In genomic region chr9:131097948-131098278, GRCh38 we compare ENCODE assay signal across 15 cellular contexts. TPM values are rescaled to one million over a fixed set of nuclear protein-coding genes. Genes with fewer than 3 reads are reported as not detected.
DNase-seq lines count a peak whose midpoint lies in the region; ATAC-seq, FAIRE-seq and TF ChIP-seq lines count a peak whose summit lies in the region.
"Had no signal": no experiment of that assay in that cellular context is flagged by ENCODE, and none has a peak within 500 bp of the region (broad histone marks: within the 10 kb centered on the region; RNA-seq: fewer than 3 reads in every experiment).

No MANE protein-coding gene starts in this region.

- H3K23ac ChIP-seq in IMR-90 (ENCODE audit: low read depth, low read length) (no peak overlapping the region), H1 (ENCODE audit: insufficient read length) (no peak overlapping the region), mesendoderm (ENCODE audit: low read length) (peak overlapping the region; percentile 94)

- H3K4me3 ChIP-seq in IMR-90 (ENCODE audit: insufficient read depth, low read depth, low read length): no peak overlapping the region
- peak overlapping the region in 2 of 4 experiments; percentile 85 to 92; a peak in 4 of 8 replicates for H3K4me3 ChIP-seq in H1 (ENCODE audit: extremely low read depth in 1 of 4, insufficient read depth in 2 of 4, low read depth in 3 of 4, low read length in 4 of 4)
- no peak overlapping the region for H3K4me3 ChIP-seq in mesendoderm (ENCODE audit: low read length)
- H3K4me3 ChIP-seq in suprapubic skin: peak overlapping the region; percentile 76

- H3K79me2 ChIP-seq in H1 (ENCODE audit: control insufficient read depth in 1 of 2, insufficient read depth in 2 of 2, low read length in 2 of 2) (peaks cover 0 to 18% of the 10 kb centered on the region in 2 experiments; a peak in 1 of 4 replicates), mesendoderm (ENCODE audit: control insufficient read depth, insufficient read depth, low read length) (no peaks in the 10 kb centered on the region)

- 70% methylated on average over 5 of the region's 8 CpGs; no CpG with 5 or more reads in 1 of the 2 experiments for whole genome bisulfite sequencing in IMR-90 (ENCODE audit: extremely low coverage in 2 of 2, insufficient read length in 1 of 2), 2 experiments
- 91% methylated on average over 8 of the region's 8 CpGs; no CpG with 5 or more reads in 1 of the 2 experiments for WGBS in H1 (ENCODE audit: extremely low coverage in 1 of 2, insufficient coverage in 1 of 2, insufficient read length in 1 of 2, insufficient replicate concordance in 2 of 2, low coverage in 1 of 2, low lambda C conversion rate in 2 of 2, missing lambda C conversion rate in 1 of 2), 2 experiments
- no CpG with 5 or more reads among the region's 8 CpGs for WGBS in mesendoderm (ENCODE audit: extremely low coverage, insufficient coverage, low lambda C conversion rate)
- 65% methylated on average over 6 of the region's 8 CpGs for WGBS in suprapubic skin

- no peak for TF ChIP-seq RAD21 in IMR-90 (IDR thresholded peaks at IDR 0.05; ENCODE audit: low read length)
- TF ChIP-seq RAD21 in H1 (IDR thresholded peaks at IDR 0.05 in 1 of 2, conservative IDR thresholded peaks at IDR 0.05 in 1 of 2; ENCODE audit: low read depth in 2 of 2, low read length in 2 of 2): no peak

- H3K23me2 ChIP-seq in H1 (ENCODE audit: low read depth, low read length): peaks cover 5% of the 10 kb centered on the region

- FAIRE-seq in H1 (lab: Jason Lieb, UNC): no peak
- FAIRE-seq: bronchial epithelial cell, GM19239 had no signal

- H3K9ac ChIP-seq in IMR-90 (ENCODE audit: low read depth, low read length): no peak overlapping the region
- no peak overlapping the region; a peak in 1 of 7 replicates for H3K9ac ChIP-seq in H1 (replicated peaks in 1 of 4; ENCODE audit: extremely low read depth in 1 of 4, low read depth in 3 of 4, low read length in 3 of 4)
- peak overlapping the region; percentile 92 for H3K9ac ChIP-seq in mesendoderm (ENCODE audit: low read length)
- H3K9ac ChIP-seq: KMS-11 had no signal

- H3K14ac ChIP-seq in IMR-90 (replicated peaks; ENCODE audit: low read depth, low read length): no peak overlapping the region
- H3K14ac ChIP-seq in H1 (ENCODE audit: insufficient read length): no peak overlapping the region

- H2AK5ac ChIP-seq in IMR-90 (ENCODE audit: low read depth, low read length) (no peak overlapping the region), H1 (ENCODE audit: low read depth, low read length) (peak overlapping the region; percentile 75; the same call in 1 of the 2 replicates), mesendoderm (ENCODE audit: low read length) (no peak overlapping the region)

- ATAC-seq in IMR-90 (ENCODE audit: low read depth) (no peak), HG02678 (IDR thresholded peaks at IDR 0.05; ENCODE audit: unreplicated experiment) (no peak), HG03457 (IDR thresholded peaks at IDR 0.05; ENCODE audit: unreplicated experiment) (no peak)

- 0 out of 2 replicates have a peak overlapping the region, but pooled peaks have one; percentile 68 for H2BK12ac ChIP-seq in H1 (ENCODE audit: low read depth, low read length)

- in situ Hi-C loops in IMR-90 (cut with MboI; ENCODE audit: low sequenced_read_pairs): no loop called here

- TF ChIP-seq CTCF in IMR-90 (conservative IDR thresholded peaks at IDR 0.05; ENCODE audit: low read depth, low read length) (no peak), H1 (IDR thresholded peaks at IDR 0.05; ENCODE audit: control extremely low read depth in 1 of 3, insufficient read depth in 1 of 3, low read depth in 1 of 3, low read length in 3 of 3) (no peak), suprapubic skin (IDR thresholded peaks at IDR 0.05) (no peak)

- peak overlapping the region; percentile 28 for H2AK9ac ChIP-seq in IMR-90 (replicated peaks; ENCODE audit: low read depth, low read length, poor library complexity)

- BruUV-seq in IMR-90 (replicated peaks; lab: Mats Ljungman, UMichigan): no TSS peak

- no peaks in the 10 kb centered on the region for H3K9me1 ChIP-seq in IMR-90 (ENCODE audit: insufficient read depth, low read length)

- H3K4me2 ChIP-seq in IMR-90 (ENCODE audit: low read depth, low read length) (no peak overlapping the region), H1 (ENCODE audit: insufficient read depth in 1 of 2, low read depth in 2 of 2, low read length in 2 of 2) (peak overlapping the region; percentile 79 to 83; a peak in 3 of 4 replicates), mesendoderm (ENCODE audit: low read length) (no peak overlapping the region)
- H3K4me2 ChIP-seq: KMS-11 had no signal

- H3K79me1 ChIP-seq in IMR-90 (ENCODE audit: low read depth in 1 of 2, low read length in 2 of 2) (no peaks in the 10 kb centered on the region), H1 (ENCODE audit: low read depth, low read length) (peaks cover 8% of the 10 kb centered on the region), mesendoderm (ENCODE audit: low read length) (peaks cover 5% of the 10 kb centered on the region)

- H3K36me3 ChIP-seq in IMR-90 (ENCODE audit: control insufficient read depth, insufficient read depth, low read length) (no peaks in the 10 kb centered on the region), H1 (ENCODE audit: control insufficient read depth in 2 of 4, insufficient read depth in 4 of 4, low read length in 3 of 4) (peaks cover 0 to 15% (median 2%) of the 10 kb centered on the region in 4 experiments; a peak in 3 of 8 replicates), mesendoderm (ENCODE audit: control insufficient read depth, insufficient read depth, low read length) (no peaks in the 10 kb centered on the region), suprapubic skin (no peaks in the 10 kb centered on the region)

- peaks cover 54% of the 10 kb centered on the region for H3K27me3 ChIP-seq in IMR-90 (ENCODE audit: control insufficient read depth, insufficient read depth, low read length)
- no peaks in the 10 kb centered on the region; a peak in 1 of 7 replicates for H3K27me3 ChIP-seq in H1 (replicated peaks in 1 of 4; ENCODE audit: control insufficient read depth in 3 of 4, extremely low read depth in 1 of 4, insufficient read depth in 3 of 4, low read length in 3 of 4)
- no peaks in the 10 kb centered on the region for H3K27me3 ChIP-seq in mesendoderm (ENCODE audit: insufficient read depth, low read length, poor library complexity)
- peaks cover 24% of the 10 kb centered on the region for H3K27me3 ChIP-seq in suprapubic skin

- H2BK15ac ChIP-seq in IMR-90 (ENCODE audit: low read depth, low read length) (no peak overlapping the region), H1 (ENCODE audit: low read length) (0 out of 2 replicates have a peak overlapping the region, but pooled peaks have one; percentile 88), mesendoderm (replicated peaks; ENCODE audit: low read depth) (no peak overlapping the region)

- H2AFZ ChIP-seq in IMR-90 (replicated peaks; ENCODE audit: low read length, poor library complexity) (no peak overlapping the region), H1 (ENCODE audit: low read length) (no peak overlapping the region)

- DNase-seq in IMR-90: no peak
- DNase-seq in H1 (ENCODE audit: low read depth in 1 of 2, low spot score in 2 of 2): no peak
- no peak for DNase-seq in mesendoderm
- no peak for DNase-seq in suprapubic skin (ENCODE audit: low spot score in 2 of 2)
- no peak for DNase-seq in NCI-H1694 treated with DMSO at 0.1 percent for 48 hours (lab: John Stamatoyannopoulos, UW)
- no peak for DNase-seq in NCI-H187 treated with DMSO at 0.1 percent for 48 hours (lab: John Stamatoyannopoulos, UW)
- DNase-seq: activated gamma-delta T cell treated with Interleukin-2 at 50 U/mL for 16 hours; NCI-H2029; NCI-H69; stimulated activated CD4-positive, alpha-beta T cell treated with anti-CD3 and anti-CD28 coated beads, Interleukin-1b, Interleukin-23, amount 100 ng/mL, for 48 hours had no signal

- H2BK20ac ChIP-seq in IMR-90 (ENCODE audit: low read depth, low read length) (no peak overlapping the region), H1 (ENCODE audit: low read length) (no peak overlapping the region)

- dilution Hi-C loops in IMR-90 (cut with HindIII; ENCODE audit: low sequenced_read_pairs, unreplicated experiment): no loop called here

- H3K4ac ChIP-seq in IMR-90 (ENCODE audit: low read depth, low read length) (no peak overlapping the region), H1 (replicated peaks; ENCODE audit: insufficient read length, low read depth, low read length) (no peak overlapping the region), mesendoderm (ENCODE audit: low read depth, low read length) (no peak overlapping the region)

- H3K4me1 ChIP-seq in IMR-90 (ENCODE audit: control insufficient read depth, insufficient read depth, low read length) (peaks cover 2% of the 10 kb centered on the region; the same call in 1 of the 2 replicates), H1 (replicated peaks in 1 of 4; ENCODE audit: control insufficient read depth in 3 of 4, insufficient read depth in 4 of 4, low read length in 3 of 4) (peaks cover 0 to 45% (median 34%) of the 10 kb centered on the region in 4 experiments; a peak in 6 of 7 replicates), mesendoderm (ENCODE audit: control insufficient read depth, low read depth, low read length) (peaks cover 12% of the 10 kb centered on the region), suprapubic skin (peaks cover 23% of the 10 kb centered on the region)

- H2BK5ac ChIP-seq in IMR-90 (ENCODE audit: low read depth, low read length, poor library complexity, severe bottlenecking): no peak overlapping the region
- no peak overlapping the region for H2BK5ac ChIP-seq in H1 (ENCODE audit: low read depth, low read length)
- no peak overlapping the region for H2BK5ac ChIP-seq in mesendoderm (ENCODE audit: low read length)

- no peak overlapping the region for H2BK120ac ChIP-seq in IMR-90 (ENCODE audit: low read depth, low read length)
- H2BK120ac ChIP-seq in H1 (replicated peaks; ENCODE audit: low read depth, low read length): no peak overlapping the region
- no peak overlapping the region for H2BK120ac ChIP-seq in mesendoderm (ENCODE audit: low read depth, low read length)

- no peak overlapping the region for H4K8ac ChIP-seq in IMR-90 (ENCODE audit: low read depth in 2 of 2, low read length in 2 of 2)
- peak overlapping the region; percentile 43 for H4K8ac ChIP-seq in H1 (ENCODE audit: extremely low read depth, insufficient read depth, low read length)
- no peak overlapping the region for H4K8ac ChIP-seq in mesendoderm (ENCODE audit: low read depth, low read length)

- TF ChIP-seq EP300 in H1 (IDR thresholded peaks at IDR 0.05; ENCODE audit: borderline replicate concordance in 1 of 2, low read depth in 2 of 2, low read length in 2 of 2) (no peak), suprapubic skin (IDR thresholded peaks at IDR 0.05) (no peak)

- H3K18ac ChIP-seq in IMR-90 (ENCODE audit: low read depth, low read length): no peak overlapping the region
- 0 out of 2 replicates have a peak overlapping the region, but pooled peaks have one; percentile 48 for H3K18ac ChIP-seq in H1 (ENCODE audit: extremely low read depth, low read length)
- H3K18ac ChIP-seq in mesendoderm (ENCODE audit: low read length): peak overlapping the region; percentile 41

- H3K27ac ChIP-seq in IMR-90 (ENCODE audit: insufficient read depth, low read length) (no peak overlapping the region), H1 (ENCODE audit: low read depth, low read length) (no peak overlapping the region), mesendoderm (ENCODE audit: low read depth, low read length) (peak overlapping the region; percentile 60), suprapubic skin (no peak overlapping the region)
- H3K27ac ChIP-seq: KMS-11 had no signal

- H3K9me3 ChIP-seq in IMR-90 (ENCODE audit: control insufficient read depth, insufficient read depth, low read length) (0 out of 2 replicates have a peak, but pooled peaks cover 2% of the 10 kb centered on the region), H1 (ENCODE audit: insufficient read depth in 2 of 2, low read depth in 1 of 2, low read length in 1 of 2) (no peaks in the 10 kb centered on the region), suprapubic skin (no peaks in the 10 kb centered on the region)

- intact Hi-C loops in IMR-90 (cut with micrococcal nuclease): no loop called here

- H4K5ac ChIP-seq in IMR-90 (ENCODE audit: low read depth, low read length) (no peak overlapping the region), H1 (ENCODE audit: insufficient read length, low read depth, low read length) (no peak overlapping the region), mesendoderm (ENCODE audit: low read length) (no peak overlapping the region)

- CTCF ChIA-PET in IMR-90 (lab: Yijun Ruan, JAX) (interaction anchor here (0.6 kb wide), 2 partner anchors 90 to 151 kb away, joined by 3 to 4 read pairs; no protein-coding TSS in a partner anchor), H1 (lab: Charles Lee; ENCODE audit: partially characterized antibody) (interaction anchor here (0.9 to 6.3 kb wide), 10 partner anchors 10 to 435 kb away, joined by 3 to 47 read pairs (median 5); no protein-coding TSS in a partner anchor)

- H4K20me1 ChIP-seq in IMR-90 (ENCODE audit: insufficient read depth, low read length) (no peaks in the 10 kb centered on the region), H1 (replicated peaks in 1 of 2; ENCODE audit: control insufficient read depth in 1 of 2, insufficient read depth in 2 of 2, low read length in 2 of 2) (peaks cover 3 to 4% of the 10 kb centered on the region in 2 experiments)

- no peak for TF ChIP-seq POLR2A in IMR-90 (IDR thresholded peaks at IDR 0.05; ENCODE audit: low read depth, low read length)
- no peak for TF ChIP-seq POLR2A in H1 (IDR thresholded peaks at IDR 0.05; ENCODE audit: control extremely low read depth in 1 of 2, low read depth in 2 of 2, low read length in 2 of 2)
- no peak for TF ChIP-seq POLR2A in suprapubic skin (IDR thresholded peaks at IDR 0.05)

- H3K56ac ChIP-seq in IMR-90 (ENCODE audit: extremely low read depth, insufficient read depth, low read length): no peak overlapping the region
- no peak overlapping the region for H3K56ac ChIP-seq in H1 (replicated peaks; ENCODE audit: insufficient read length, low read depth, low read length)
- H3K56ac ChIP-seq in mesendoderm (ENCODE audit: low read length): peak overlapping the region; percentile 79

- H4K91ac ChIP-seq in IMR-90 (ENCODE audit: insufficient read depth, low read depth, low read length) (no peak overlapping the region), H1 (replicated peaks; ENCODE audit: insufficient read length, low read length) (no peak overlapping the region)

- POLR2A ChIA-PET in IMR-90 (lab: Charles Lee; ENCODE audit: unreplicated experiment): no interaction called here
- POLR2A ChIA-PET in H1 (lab: Charles Lee; ENCODE audit: partially characterized antibody): interaction anchor here (1.1 to 29.0 kb wide), 7 partner anchors 13 to 404 kb away, joined by 3 to 751 read pairs (median 5); partner anchors contain the start of genes EXOSC2 and NUP214

RNA-seq across cellular contexts. Expression of gene AIF1L, which starts 1.6 kb away (rescaled TPM):
- total RNA-seq in IMR-90 (2012; rRNA removed) (0.18 and 0.28 TPM in 2 replicates), suprapubic skin (10 to 100 TPM; 15.2 to 28.7 (median 21.0) TPM)
- polyA plus RNA-seq in IMR-90 (2012; rRNA removed) (0.09 and 0.19 TPM in 2 replicates), H1 (2011; rRNA removed) (68.2 and 70.7 TPM in 2 replicates)
- polyA plus RNA-seq in IMR-90 (2012; cell fraction: cytosol; rRNA removed): 0.06 and 0.08 TPM in 2 replicates
- polyA plus RNA-seq in IMR-90 (2012; cell fraction: nucleus; rRNA removed; ENCODE audit: low replicate concordance): 0.14 and 0.18 TPM in 2 replicates
- total RNA-seq in H1 (2021; fragmentation: NEBNext Ultra II Directional; extraction: Animal tissue kit (Norgen Biotek cat#: 25700)): 149 and 153 TPM in 2 replicates
- polyA plus RNA-seq in H1 (2011; cell fraction: cytosol; rRNA removed): 103 TPM
- 76.7 TPM for polyA plus RNA-seq in H1 (2011; cell fraction: nucleus; rRNA removed)
- polyA plus RNA-seq in H1 (2012, experiment 1 of 2): 121 to 128 TPM (median 125 TPM) in 4 replicates
- 119 TPM for polyA plus RNA-seq in H1 (2012, experiment 2 of 2)
- polyA plus RNA-seq in H1 (2013, experiment 1 of 2): 81.8 TPM
- polyA plus RNA-seq in H1 (2013, experiment 2 of 2): 81.0 TPM
- polyA minus RNA-seq in H1 (2011; rRNA and poly(A)+ RNA removed): 121 and 131 TPM in 2 replicates
- 65.1 TPM for polyA minus RNA-seq in H1 (2011; cell fraction: cytosol; rRNA and poly(A)+ RNA removed)
- polyA minus RNA-seq in H1 (2011; cell fraction: nucleus; rRNA and poly(A)+ RNA removed): 45.1 TPM
- polyA plus RNA-seq in mesendoderm (2013, experiment 1 of 2): 68.2 TPM
- 71.4 TPM for polyA plus RNA-seq in mesendoderm (2013, experiment 2 of 2)

RNA-seq across cellular contexts. Expression of gene NUP214, which starts 27.5 kb away (rescaled TPM):
- total RNA-seq in IMR-90 (2012; rRNA removed) (6.9 and 7.9 TPM in 2 replicates), suprapubic skin (100 to 1,000 TPM in 1 of 4 donors, 10 to 100 TPM in 3; 36.1 to 104 (median 69.6) TPM)
- polyA plus RNA-seq in IMR-90 (2012; rRNA removed) (13.3 and 13.4 TPM in 2 replicates), H1 (2011; rRNA removed) (28.6 and 37.6 TPM in 2 replicates)
- 11.3 and 21.0 TPM in 2 replicates for polyA plus RNA-seq in IMR-90 (2012; cell fraction: cytosol; rRNA removed)
- 21.5 and 30.0 TPM in 2 replicates for polyA plus RNA-seq in IMR-90 (2012; cell fraction: nucleus; rRNA removed; ENCODE audit: low replicate concordance)
- 39.0 and 50.2 TPM in 2 replicates for total RNA-seq in H1 (2021; fragmentation: NEBNext Ultra II Directional; extraction: Animal tissue kit (Norgen Biotek cat#: 25700))
- 15.4 TPM for polyA plus RNA-seq in H1 (2011; cell fraction: cytosol; rRNA removed)
- 40.9 TPM for polyA plus RNA-seq in H1 (2011; cell fraction: nucleus; rRNA removed)
- polyA plus RNA-seq in H1 (2012, experiment 1 of 2): 19.7 to 32.4 TPM (median 31.4 TPM) in 4 replicates
- 36.7 TPM for polyA plus RNA-seq in H1 (2012, experiment 2 of 2)
- 25.5 TPM for polyA plus RNA-seq in H1 (2013, experiment 1 of 2)
- 23.7 TPM for polyA plus RNA-seq in H1 (2013, experiment 2 of 2)
- 29.8 and 33.2 TPM in 2 replicates for polyA minus RNA-seq in H1 (2011; rRNA and poly(A)+ RNA removed)
- 35.2 TPM for polyA minus RNA-seq in H1 (2011; cell fraction: cytosol; rRNA and poly(A)+ RNA removed)
- polyA minus RNA-seq in H1 (2011; cell fraction: nucleus; rRNA and poly(A)+ RNA removed): 66.2 TPM
- 19.6 TPM for polyA plus RNA-seq in mesendoderm (2013, experiment 1 of 2)
- polyA plus RNA-seq in mesendoderm (2013, experiment 2 of 2): 18.6 TPM

Comparison
In these comparisons a context has a peak if more than half of its experiments do, and no peak if none do; other contexts are left out.
1. H3K4me2 ChIP-seq: peak in H1 (2 of 2); none in IMR-90 (single experiment) and mesendoderm (single experiment).
2. RNA of gene AIF1L, which starts 1.6 kb away (total RNA-seq): 149 to 153 TPM in H1 and 15.2 to 28.7 TPM in suprapubic skin; 0.18 to 0.28 TPM in IMR-90; every median in the first group is over 10 times any median in the second.